23 cellular contexts compared by ENCODE assay signal in the genomic region with DNA sequence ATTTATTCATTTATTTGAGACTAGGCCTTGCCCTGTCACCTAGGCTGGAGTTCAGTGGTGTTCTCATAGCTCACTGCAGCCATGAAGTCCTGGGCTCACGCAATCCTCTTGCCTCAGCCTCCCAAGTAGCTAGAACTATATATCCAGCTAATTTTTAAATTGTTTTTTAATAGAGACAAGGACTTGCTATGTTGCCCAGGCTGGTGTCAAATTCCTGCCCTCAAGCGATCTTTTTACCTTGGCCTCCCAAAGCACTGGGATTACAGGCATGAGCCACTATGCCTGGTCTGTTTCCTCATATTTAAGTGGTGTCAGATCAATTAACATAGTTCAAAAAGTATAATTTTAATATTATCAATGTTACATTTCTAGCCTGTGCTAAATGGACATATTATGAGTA.
"Had no signal": no experiment of that assay in that cellular context is flagged by ENCODE, and none has a peak within 500 bp of the region (broad histone marks: within the 10 kb centered on the region; RNA-seq: fewer than 3 reads in every experiment).

No MANE protein-coding gene starts in this region.

- H3K36me3 ChIP-seq: esophagus squamous epithelium, heart right ventricle, right atrium auricular region, suprapubic skin had no signal

- H3K27me3 Mint-ChIP-seq: activated B cell treated with CpG ODN at 0.5 μM for 24 hours; activated CD4-positive, alpha-beta memory T cell treated with anti-CD3 and anti-CD28 coated beads for 36 hours; memory B cell; naive B cell; progenitor cell of endocrine pancreas; stimulated activated naive CD8-positive, alpha-beta T cell treated with anti-CD3 and anti-CD28 coated beads, Interleukin-15, Interleukin-2, amounts not matched to agents 100 ng/mL and 50 ng/mL, for 24 hours; type B pancreatic cell had no signal

- H3K4me3 Mint-ChIP-seq: activated B cell treated with CpG ODN at 0.5 μM for 24 hours; activated CD4-positive, alpha-beta memory T cell treated with anti-CD3 and anti-CD28 coated beads for 36 hours; activated naive CD4-positive, alpha-beta T cell treated with anti-CD3 and anti-CD28 coated beads for 36 hours; memory B cell; naive B cell; neural crest cell; stimulated activated naive CD8-positive, alpha-beta T cell treated with anti-CD3 and anti-CD28 coated beads, Interleukin-15, Interleukin-2, amounts not matched to agents 100 ng/mL and 50 ng/mL, for 24 hours had no signal

- H3K27ac Mint-ChIP-seq: activated B cell treated with CpG ODN at 0.5 μM for 24 hours; activated CD4-positive, alpha-beta memory T cell treated with anti-CD3 and anti-CD28 coated beads for 36 hours; activated naive CD4-positive, alpha-beta T cell treated with anti-CD3 and anti-CD28 coated beads for 36 hours; activated T-helper 2 cell treated with anti-CD3 and anti-CD28 coated beads, Interferon-gamma antibody, Interleukin-2, Interleukin-4, amounts not matched to agents 10 μg/mL and 5 μg/mL and 100 μg/mL, durations not matched to agents 14 hours and 24 hours and 36 hours; memory B cell; progenitor cell of endocrine pancreas; stimulated activated naive CD8-positive, alpha-beta T cell treated with anti-CD3 and anti-CD28 coated beads, Interleukin-15, Interleukin-2, amounts not matched to agents 100 ng/mL and 50 ng/mL, for 24 hours; type B pancreatic cell had no signal

- H3K9me3 ChIP-seq: body of pancreas, esophagus squamous epithelium, heart right ventricle, mucosa of descending colon, right atrium auricular region, suprapubic skin had no signal

- H3K36me3 Mint-ChIP-seq: immature natural killer cell, memory B cell, naive B cell, type B pancreatic cell had no signal

- H3K27me3 ChIP-seq: body of pancreas, esophagus squamous epithelium, heart right ventricle, right atrium auricular region, suprapubic skin had no signal

- H3K9me3 Mint-ChIP-seq: activated B cell treated with CpG ODN at 0.5 μM for 24 hours; activated CD4-positive, alpha-beta memory T cell treated with anti-CD3 and anti-CD28 coated beads for 36 hours; activated naive CD4-positive, alpha-beta T cell treated with anti-CD3 and anti-CD28 coated beads for 36 hours; activated T-helper 2 cell treated with anti-CD3 and anti-CD28 coated beads, Interferon-gamma antibody, Interleukin-2, Interleukin-4, amounts not matched to agents 10 μg/mL and 5 μg/mL and 100 μg/mL, durations not matched to agents 14 hours and 24 hours and 36 hours; immature natural killer cell; memory B cell; naive B cell; neural crest cell; stimulated activated naive CD8-positive, alpha-beta T cell treated with anti-CD3 and anti-CD28 coated beads, Interleukin-15, Interleukin-2, amounts not matched to agents 100 ng/mL and 50 ng/mL, for 24 hours; type B pancreatic cell had no signal

- H3K4me3 ChIP-seq: body of pancreas, esophagus squamous epithelium, heart right ventricle, mucosa of descending colon, right atrium auricular region, suprapubic skin had no signal

- DNase-seq: activated B cell treated with CpG ODN at 0.5 μM for 24 hours; activated CD4-positive, alpha-beta memory T cell treated with anti-CD3 and anti-CD28 coated beads for 36 hours; activated CD4-positive, alpha-beta T cell treated with anti-CD3 and anti-CD28 coated beads for 4 hours; activated naive CD4-positive, alpha-beta T cell treated with anti-CD3 and anti-CD28 coated beads for 36 hours; activated T-cell treated with anti-CD3 and anti-CD28 coated beads for 4 hours; body of pancreas; dermis blood vessel endothelial cell; effector memory CD4-positive, alpha-beta T cell; esophagus squamous epithelium; heart right ventricle; immature natural killer cell; mucosa of descending colon; naive B cell; stimulated activated CD4-positive, alpha-beta T cell treated with anti-CD3 and anti-CD28 coated beads, Interleukin-12 subunit alpha, Interleukin-12 subunit beta, amount 100 ng/mL, for 4 hours; stimulated activated CD4-positive, alpha-beta T cell treated with anti-CD3 and anti-CD28 coated beads, Interleukin-2, amount 100 ng/mL, for 24 hours had no signal

- H3K27ac ChIP-seq: body of pancreas, esophagus squamous epithelium, heart right ventricle, right atrium auricular region, suprapubic skin had no signal

- ATAC-seq: body of pancreas, heart right ventricle, mucosa of descending colon had no signal
